Comparison of ENCODE assay signal across 28 cellular contexts in the genomic region with DNA sequence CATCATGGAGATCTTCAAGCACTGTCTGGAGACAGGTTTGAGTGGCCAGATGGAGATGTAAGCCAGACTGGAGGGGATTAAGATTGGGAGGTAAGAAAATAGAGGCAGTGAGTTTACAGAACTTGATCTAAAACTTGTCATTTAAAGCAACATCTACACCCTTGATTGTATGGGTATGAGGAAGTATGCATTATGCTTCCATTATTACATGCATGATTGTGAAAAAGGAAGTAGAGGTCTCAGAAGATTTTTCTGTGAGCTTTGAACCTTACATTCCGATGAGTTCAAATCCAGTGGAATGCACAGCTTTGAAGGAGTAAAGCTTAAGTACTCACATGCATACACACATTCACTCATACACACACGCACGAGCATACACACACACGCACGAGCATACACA.
"Had no signal": no experiment of that assay in that cellular context is flagged by ENCODE, and none has a peak within 500 bp of the region (broad histone marks: within the 10 kb centered on the region; RNA-seq: fewer than 3 reads in every experiment).

No MANE protein-coding gene starts in this region.

- FAIRE-seq: endometrium, endothelial cell of umbilical vein had no signal

- H3K4me1 ChIP-seq: ascending aorta, breast epithelium, colonic mucosa, foreskin keratinocyte, gastrocnemius medialis, heart left ventricle had no signal

- H3K27me3 ChIP-seq: ascending aorta, breast epithelium, colonic mucosa, foreskin keratinocyte, gastrocnemius medialis had no signal

- DNase-seq: activated B cell treated with CpG ODN at 0.5 μM for 24 hours; activated CD4-positive, alpha-beta T cell treated with anti-CD3 and anti-CD28 coated beads for 48 hours; activated CD4-positive, alpha-beta T cell treated with anti-CD3 and anti-CD28 coated beads, Interleukin-2, amount 50 U/mL, for 1 hour; activated CD4-positive, alpha-beta T cell treated with anti-CD3 and anti-CD28 coated beads, Interleukin-2, amount 50 U/mL, for 48 hours; activated CD8-positive, alpha-beta memory T cell treated with anti-CD3 and anti-CD28 coated beads for 24 hours; activated CD8-positive, alpha-beta T cell treated with anti-CD3 and anti-CD28 coated beads for 36 hours; activated effector memory CD4-positive, alpha-beta T cell treated with anti-CD3 and anti-CD28 coated beads, Interleukin-2, amount 50 U/mL, for 16 hours; activated naive CD4-positive, alpha-beta T cell; activated naive CD4-positive, alpha-beta T cell treated with anti-CD3 and anti-CD28 coated beads, Interleukin-2, amount 10 ng/mL, durations not matched to agents 7 days and 5 days; activated naive CD8-positive, alpha-beta T cell treated with anti-CD3 and anti-CD28 coated beads, Interleukin-2, amount 10 ng/mL, durations not matched to agents 7 days and 5 days; activated T-cell treated with anti-CD3 and anti-CD28 coated beads, Interleukin-2, amount 50 U/mL, for 4 hours; central memory CD4-positive, alpha-beta T cell; cerebellar nuclear complex; colonic mucosa; effector CD8-positive, alpha-beta T cell; foreskin keratinocyte; gastrocnemius medialis; glutamatergic neuron; heart left ventricle; T-helper 1 cell; T-helper 17 cell; T1000; WERI-Rb-1 had no signal

- H3K36me3 ChIP-seq: ascending aorta, breast epithelium, cardiac muscle cell, colonic mucosa, gastrocnemius medialis, heart left ventricle, WERI-Rb-1 had no signal

- H3K9me3 ChIP-seq: ascending aorta, breast epithelium, colonic mucosa, gastrocnemius medialis, heart left ventricle had no signal

- H3K27ac ChIP-seq: ascending aorta, breast epithelium, cardiac muscle cell, colonic mucosa, foreskin keratinocyte, gastrocnemius medialis, heart left ventricle, WERI-Rb-1 had no signal

- H3K4me3 ChIP-seq: ascending aorta, breast epithelium, cardiac muscle cell, colonic mucosa, gastrocnemius medialis, heart left ventricle had no signal
